Comparison of ENCODE assay signal across 4 cellular contexts in genomic region chr16:9449597-9449996, GRCh38.
TF ChIP-seq lines count a peak whose summit lies in the region.

No MANE protein-coding gene starts in this region.

TF ChIP-seq in A549, 52 proteins besides CTCF, POLR2A, EP300 and RAD21:
- no peak for TF ChIP-seq HDAC2 (IDR thresholded peaks at IDR 0.05)
- no peak for TF ChIP-seq RARB (CRISPR knock-in tag; IDR thresholded peaks at IDR 0.05)
- TF ChIP-seq, protein P1, sequence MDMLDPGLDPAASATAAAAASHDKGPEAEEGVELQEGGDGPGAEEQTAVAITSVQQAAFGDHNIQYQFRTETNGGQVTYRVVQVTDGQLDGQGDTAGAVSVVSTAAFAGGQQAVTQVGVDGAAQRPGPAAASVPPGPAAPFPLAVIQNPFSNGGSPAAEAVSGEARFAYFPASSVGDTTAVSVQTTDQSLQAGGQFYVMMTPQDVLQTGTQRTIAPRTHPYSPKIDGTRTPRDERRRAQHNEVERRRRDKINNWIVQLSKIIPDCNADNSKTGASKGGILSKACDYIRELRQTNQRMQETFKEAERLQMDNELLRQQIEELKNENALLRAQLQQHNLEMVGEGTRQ (IDR thresholded peaks at IDR 0.05) = peak; percentile 58
- TF ChIP-seq ZFP36 (IDR thresholded peaks at IDR 0.05; ENCODE audit: borderline replicate concordance, partially characterized antibody) = no peak
- no peak for TF ChIP-seq CBX8 (IDR thresholded peaks at IDR 0.05)

TF ChIP-seq in HEK293, 187 proteins besides CTCF, POLR2A, EP300 and RAD21:
- TF ChIP-seq ZNF37A (tag by site-specific recombination; IDR thresholded peaks at IDR 0.05) = no peak
- no peak for TF ChIP-seq GLIS1 (tag by site-specific recombination; IDR thresholded peaks at IDR 0.05)
- TF ChIP-seq ZNF394 (tag by site-specific recombination; IDR thresholded peaks at IDR 0.05; ENCODE audit: borderline replicate concordance) = no peak
- TF ChIP-seq ZNF529 (tag by site-specific recombination; IDR thresholded peaks at IDR 0.05; ENCODE audit: insufficient replicate concordance) = no peak
- TF ChIP-seq ZBTB26 (tag by site-specific recombination; optimal IDR thresholded peaks at IDR 0.05) = no peak
- TF ChIP-seq SETDB1 (IDR thresholded peaks at IDR 0.05; ENCODE audit: insufficient read length, low read length) = peak; percentile 37
- TF ChIP-seq, protein P2, sequence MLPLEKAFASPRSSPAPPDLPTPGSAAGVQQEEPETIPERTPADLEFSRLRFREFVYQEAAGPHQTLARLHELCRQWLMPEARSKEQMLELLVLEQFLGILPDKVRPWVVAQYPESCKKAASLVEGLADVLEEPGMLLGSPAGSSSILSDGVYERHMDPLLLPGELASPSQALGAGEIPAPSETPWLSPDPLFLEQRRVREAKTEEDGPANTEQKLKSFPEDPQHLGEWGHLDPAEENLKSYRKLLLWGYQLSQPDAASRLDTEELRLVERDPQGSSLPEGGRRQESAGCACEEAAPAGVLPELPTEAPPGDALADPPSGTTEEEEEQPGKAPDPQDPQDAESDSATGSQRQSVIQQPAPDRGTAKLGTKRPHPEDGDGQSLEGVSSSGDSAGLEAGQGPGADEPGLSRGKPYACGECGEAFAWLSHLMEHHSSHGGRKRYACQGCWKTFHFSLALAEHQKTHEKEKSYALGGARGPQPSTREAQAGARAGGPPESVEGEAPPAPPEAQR (tag by site-specific recombination; IDR thresholded peaks at IDR 0.05) = no peak
- TF ChIP-seq, protein P3, sequence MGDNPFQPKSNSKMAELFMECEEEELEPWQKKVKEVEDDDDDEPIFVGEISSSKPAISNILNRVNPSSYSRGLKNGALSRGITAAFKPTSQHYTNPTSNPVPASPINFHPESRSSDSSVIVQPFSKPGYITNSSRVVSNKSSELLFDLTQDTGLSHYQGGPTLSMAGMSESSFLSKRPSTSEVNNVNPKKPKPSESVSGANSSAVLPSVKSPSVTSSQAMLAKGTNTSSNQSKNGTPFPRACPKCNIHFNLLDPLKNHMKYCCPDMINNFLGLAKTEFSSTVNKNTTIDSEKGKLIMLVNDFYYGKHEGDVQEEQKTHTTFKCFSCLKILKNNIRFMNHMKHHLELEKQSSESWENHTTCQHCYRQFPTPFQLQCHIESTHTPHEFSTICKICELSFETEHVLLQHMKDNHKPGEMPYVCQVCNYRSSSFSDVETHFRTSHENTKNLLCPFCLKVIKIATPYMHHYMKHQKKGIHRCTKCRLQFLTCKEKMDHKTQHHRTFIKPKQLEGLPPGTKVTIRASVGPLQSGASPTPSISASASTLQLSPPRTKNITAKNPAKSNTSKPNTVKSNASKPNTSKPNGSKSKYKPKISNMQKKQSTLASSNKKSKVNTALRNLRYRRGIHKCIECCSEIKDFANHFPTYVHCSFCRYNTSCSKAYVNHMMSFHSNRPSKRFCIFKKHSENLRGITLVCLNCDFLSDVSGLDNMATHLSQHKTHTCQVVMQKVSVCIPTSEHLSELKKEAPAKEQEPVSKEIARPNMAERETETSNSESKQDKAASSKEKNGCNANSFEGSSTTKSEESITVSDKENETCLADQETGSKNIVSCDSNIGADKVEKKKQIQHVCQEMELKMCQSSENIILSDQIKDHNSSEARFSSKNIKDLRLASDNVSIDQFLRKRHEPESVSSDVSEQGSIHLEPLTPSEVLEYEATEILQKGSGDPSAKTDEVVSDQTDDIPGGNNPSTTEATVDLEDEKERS (tag by site-specific recombination; IDR thresholded peaks at IDR 0.05) = no peak
- TF ChIP-seq, protein P4, sequence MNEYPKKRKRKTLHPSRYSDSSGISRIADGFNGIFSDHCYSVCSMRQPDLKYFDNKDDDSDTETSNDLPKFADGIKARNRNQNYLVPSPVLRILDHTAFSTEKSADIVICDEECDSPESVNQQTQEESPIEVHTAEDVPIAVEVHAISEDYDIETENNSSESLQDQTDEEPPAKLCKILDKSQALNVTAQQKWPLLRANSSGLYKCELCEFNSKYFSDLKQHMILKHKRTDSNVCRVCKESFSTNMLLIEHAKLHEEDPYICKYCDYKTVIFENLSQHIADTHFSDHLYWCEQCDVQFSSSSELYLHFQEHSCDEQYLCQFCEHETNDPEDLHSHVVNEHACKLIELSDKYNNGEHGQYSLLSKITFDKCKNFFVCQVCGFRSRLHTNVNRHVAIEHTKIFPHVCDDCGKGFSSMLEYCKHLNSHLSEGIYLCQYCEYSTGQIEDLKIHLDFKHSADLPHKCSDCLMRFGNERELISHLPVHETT (tag by site-specific recombination; IDR thresholded peaks at IDR 0.05) = no peak

TF ChIP-seq in GM12878, 131 proteins besides CTCF, POLR2A, EP300 and RAD21:
- TF ChIP-seq RBBP5 (conservative IDR thresholded peaks at IDR 0.05) (no peak), RAD51 (IDR thresholded peaks at IDR 0.05) (peak; percentile 76), POLR2AphosphoS2 (IDR thresholded peaks at IDR 0.05; ENCODE audit: low read depth, low read length) (no peak)

TF ChIP-seq in H1, 55 proteins besides CTCF, POLR2A, EP300 and RAD21:
- TF ChIP-seq CBX8 (IDR thresholded peaks at IDR 0.05; ENCODE audit: borderline replicate concordance, low read depth, low read length) = no peak
- no peak for TF ChIP-seq BCL11A (IDR thresholded peaks at IDR 0.05; ENCODE audit: low read depth in 2 of 2, low read length in 2 of 2)
- TF ChIP-seq HDAC6 (IDR thresholded peaks at IDR 0.05; ENCODE audit: low read depth, low read length) = no peak
- TF ChIP-seq CBX5 (IDR thresholded peaks at IDR 0.05; ENCODE audit: low read depth, low read length) = no peak
- TF ChIP-seq SUZ12 (IDR thresholded peaks at IDR 0.05; ENCODE audit: low read length) = no peak
- TF ChIP-seq, protein P5, sequence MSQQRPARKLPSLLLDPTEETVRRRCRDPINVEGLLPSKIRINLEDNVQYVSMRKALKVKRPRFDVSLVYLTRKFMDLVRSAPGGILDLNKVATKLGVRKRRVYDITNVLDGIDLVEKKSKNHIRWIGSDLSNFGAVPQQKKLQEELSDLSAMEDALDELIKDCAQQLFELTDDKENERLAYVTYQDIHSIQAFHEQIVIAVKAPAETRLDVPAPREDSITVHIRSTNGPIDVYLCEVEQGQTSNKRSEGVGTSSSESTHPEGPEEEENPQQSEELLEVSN (IDR thresholded peaks at IDR 0.05) = no peak
- TF ChIP-seq RXRA (IDR thresholded peaks at IDR 0.05; ENCODE audit: insufficient read depth, low read depth, low read length) = no peak
- no peak for TF ChIP-seq KDM5A (IDR thresholded peaks at IDR 0.05; ENCODE audit: low read length)
- no peak for TF ChIP-seq TEAD4 (IDR thresholded peaks at IDR 0.05; ENCODE audit: low read depth, low read length)
- TF ChIP-seq, protein P6, sequence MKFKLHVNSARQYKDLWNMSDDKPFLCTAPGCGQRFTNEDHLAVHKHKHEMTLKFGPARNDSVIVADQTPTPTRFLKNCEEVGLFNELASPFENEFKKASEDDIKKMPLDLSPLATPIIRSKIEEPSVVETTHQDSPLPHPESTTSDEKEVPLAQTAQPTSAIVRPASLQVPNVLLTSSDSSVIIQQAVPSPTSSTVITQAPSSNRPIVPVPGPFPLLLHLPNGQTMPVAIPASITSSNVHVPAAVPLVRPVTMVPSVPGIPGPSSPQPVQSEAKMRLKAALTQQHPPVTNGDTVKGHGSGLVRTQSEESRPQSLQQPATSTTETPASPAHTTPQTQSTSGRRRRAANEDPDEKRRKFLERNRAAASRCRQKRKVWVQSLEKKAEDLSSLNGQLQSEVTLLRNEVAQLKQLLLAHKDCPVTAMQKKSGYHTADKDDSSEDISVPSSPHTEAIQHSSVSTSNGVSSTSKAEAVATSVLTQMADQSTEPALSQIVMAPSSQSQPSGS (IDR thresholded peaks at IDR 0.05; ENCODE audit: low read length) = no peak
